Comparison of ENCODE assay signal across 9 cellular contexts in the genomic region with DNA sequence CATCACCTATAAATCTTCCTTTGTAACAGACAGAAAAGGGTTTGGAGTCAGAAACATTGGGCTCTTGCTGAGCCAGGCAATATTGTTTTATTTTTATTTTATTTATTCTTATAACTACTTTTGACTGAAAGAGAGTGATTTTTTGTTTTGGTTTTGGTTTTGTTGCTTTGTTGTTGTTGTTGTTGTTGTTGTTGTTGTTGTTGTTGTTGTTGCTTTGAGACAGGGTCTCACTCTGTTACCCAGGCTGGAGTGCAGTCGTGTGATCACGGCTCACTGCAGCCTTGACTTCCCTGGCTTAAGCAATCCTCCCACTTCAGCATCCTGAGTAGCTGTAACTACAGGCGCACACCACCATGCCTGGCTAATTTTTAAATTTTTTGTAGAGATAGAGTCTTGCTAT. TPM values are rescaled to one million over a fixed set of nuclear protein-coding genes. Genes with fewer than 3 reads are reported as not detected.
"Had no signal": no experiment of that assay in that cellular context is flagged by ENCODE, and none has a peak within 500 bp of the region (broad histone marks: within the 10 kb centered on the region; RNA-seq: fewer than 3 reads in every experiment).

No MANE protein-coding gene starts in this region.

- ATAC-seq: GM12878 had no signal

- DNase-seq: GDM1, GF-D8 had no signal

- H3K4me3 ChIP-seq: GM12878 had no signal

- FAIRE-seq: G401.6, GM12878, GM12891, GM12892, GM18507, GM19239 had no signal

RNA-seq across cellular contexts. Expression of a gene that starts 15.0 kb away (rescaled TPM):
- total RNA-seq: G401 had no signal

RNA-seq across cellular contexts. Expression of a gene that starts 43.1 kb away (rescaled TPM):
- total RNA-seq: GM12878 had no signal
- polyA plus RNA-seq: GM12878 had no signal
